In the genomic region with DNA sequence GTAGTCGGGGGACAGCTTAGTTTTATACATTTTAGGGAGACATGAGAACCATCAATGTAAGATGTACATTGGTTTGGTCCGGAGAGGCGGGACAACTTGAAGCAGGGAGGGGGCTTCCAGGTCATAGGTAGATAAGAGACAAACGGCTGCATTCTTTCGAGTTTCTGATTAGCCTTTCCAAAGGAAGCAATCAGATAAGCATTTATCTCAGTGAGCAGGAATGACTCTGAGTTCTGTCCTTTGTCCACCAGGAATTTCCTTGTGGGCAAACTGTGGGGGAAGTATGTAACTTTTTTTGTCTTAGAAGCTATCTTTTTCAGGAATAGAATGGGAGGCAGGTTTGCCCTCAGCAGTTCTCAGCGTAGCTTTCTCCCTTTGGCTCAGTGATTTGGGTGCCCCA, we compare ENCODE assay signal across 7 cellular contexts. TPM values are rescaled to one million over a fixed set of nuclear protein-coding genes. Genes with fewer than 3 reads are reported as not detected.
DNase-seq lines count a peak whose midpoint lies in the region; ATAC-seq and TF ChIP-seq lines count a peak whose summit lies in the region.

No MANE protein-coding gene starts in this region.

- H3K27ac ChIP-seq in Panc1 (ENCODE audit: low read length) (peak overlapping the region; percentile 86), gastrocnemius medialis (peak overlapping the region; percentile 85 to 91 (median 89)), aorta (ENCODE audit: low read depth in 1 of 2, low read length in 2 of 2) (no peak overlapping the region)

- TF ChIP-seq CTCF in GM12865 (IDR thresholded peaks at IDR 0.05; ENCODE audit: insufficient read depth, low read depth, low read length, missing control alignments): no peak
- TF ChIP-seq CTCF in Panc1 (IDR thresholded peaks at IDR 0.05): no peak
- no peak for TF ChIP-seq CTCF in epithelial cell of esophagus (IDR thresholded peaks at IDR 0.05; ENCODE audit: insufficient read depth, low read depth, low read length, missing control alignments)
- TF ChIP-seq CTCF in gastrocnemius medialis (IDR thresholded peaks at IDR 0.05 in 4 of 5, conservative IDR thresholded peaks at IDR 0.05 in 1 of 5): no peak

- no peak for DNase-seq in GM12865 (ENCODE audit: low read depth)
- no peak for DNase-seq in Panc1 (ENCODE audit: low read depth, low spot score)
- no peak for DNase-seq in epithelial cell of esophagus (ENCODE audit: low read depth)
- DNase-seq in gastrocnemius medialis: no peak
- no peak for DNase-seq in aorta
- DNase-seq in stimulated activated CD4-positive, alpha-beta T cell treated with anti-CD3 and anti-CD28 coated beads, Interleukin-1b, Interleukin-23, amount 100 ng/mL, for 48 hours: no peak

- ATAC-seq in Panc1: no peak
- ATAC-seq in gastrocnemius medialis: no peak
- no peak for ATAC-seq in GM18858 (IDR thresholded peaks at IDR 0.05; ENCODE audit: unreplicated experiment)
- ATAC-seq in aorta (ENCODE audit: low FRiP score): no peak

- H3K36me3 ChIP-seq in Panc1 (ENCODE audit: control insufficient read depth, insufficient read depth, low read length) (peaks cover 17% of the 10 kb centered on the region), gastrocnemius medialis (peaks cover 0 to 40% of the 10 kb centered on the region in 2 donors), aorta (ENCODE audit: control insufficient read depth in 1 of 2, insufficient read depth in 2 of 2, low read length in 1 of 2) (peaks cover 0 to 2% of the 10 kb centered on the region in 2 donors)

- peaks cover 12% of the 10 kb centered on the region for H3K4me1 ChIP-seq in Panc1 (ENCODE audit: control insufficient read depth, insufficient read depth, low read length)
- H3K4me1 ChIP-seq in gastrocnemius medialis: peaks cover 40 to 43% of the 10 kb centered on the region in 2 donors
- no peaks in the 10 kb centered on the region for H3K4me1 ChIP-seq in aorta (ENCODE audit: control insufficient read depth in 1 of 2, insufficient read depth in 2 of 2, low read length in 2 of 2)

- intact Hi-C loops in Panc1 (cut with micrococcal nuclease; ENCODE audit: unreplicated experiment): no loop called here
- intact Hi-C loops in gastrocnemius medialis (cut with DNase I; ENCODE audit: low total_unique reads): loop anchor here (10.0 kb wide), 1 partner anchor 420 kb away; the partner anchor contains the start of gene MRGBP
- intact Hi-C loops in aorta (cut with DNase I): no loop called here

- POLR2A ChIA-PET in Panc1 (lab: Charles Lee): no interaction called here

- H3K27me3 ChIP-seq in Panc1 (ENCODE audit: control insufficient read depth, insufficient read depth, low read length): no peaks in the 10 kb centered on the region
- H3K27me3 ChIP-seq in gastrocnemius medialis: no peaks in the 10 kb centered on the region
- H3K27me3 ChIP-seq in aorta (ENCODE audit: control insufficient read depth in 1 of 2, insufficient read depth in 2 of 2, low read length in 1 of 2): no peaks in the 10 kb centered on the region

- H3K9me3 ChIP-seq in Panc1 (ENCODE audit: control insufficient read depth, insufficient read depth, low read depth, low read length) (no peaks in the 10 kb centered on the region), gastrocnemius medialis (no peaks in the 10 kb centered on the region), aorta (ENCODE audit: control insufficient read depth, low read length) (no peaks in the 10 kb centered on the region)

- H3K4me3 ChIP-seq in GM12865 (ENCODE audit: low read depth, low read length) (peak overlapping the region; percentile 96), Panc1 (ENCODE audit: low read depth in 2 of 2, low read length in 2 of 2) (peak overlapping the region; percentile 86 to 97), epithelial cell of esophagus (ENCODE audit: low read length) (peak overlapping the region; percentile 77), gastrocnemius medialis (peak overlapping the region; percentile 64 to 86 (median 76)), aorta (ENCODE audit: low read length in 2 of 2) (peak overlapping the region in 1 of 2 donors; percentile 98)

- no peak for TF ChIP-seq POLR2A in gastrocnemius medialis (IDR thresholded peaks at IDR 0.05)

- CTCF ChIA-PET in Panc1 (lab: Charles Lee): interaction anchor here (0.6 to 1.0 kb wide), 2 partner anchors 40 to 242 kb away, joined by 3 read pairs; no protein-coding TSS in a partner anchor

- 78 to 85% methylated on average over 6 of the region's 6 CpGs for WGBS in aorta, 2 donors

- no TSS peak for BruUV-seq in Panc1 (replicated peaks; lab: Mats Ljungman, UMichigan)

- in situ Hi-C loops in Panc1 (cut with HindIII; ENCODE audit: low pct_unique_long_range_greater_than_20kb, low sequenced_read_pairs) (no loop called here), gastrocnemius medialis (cut with MboI; ENCODE audit: low sequenced_read_pairs in 4 of 4) (no loop called here)

RNA-seq across cellular contexts. Expression of gene YTHDF1, which starts 1.4 kb away (rescaled TPM):
- 43.0 TPM for total RNA-seq in Panc1 (2021; ENCODE audit: unreplicated experiment)
- polyA plus RNA-seq in Panc1 (2012; ENCODE audit: insufficient read length): 24.9 TPM
- total RNA-seq in gastrocnemius medialis: 10 to 100 TPM; 37.1 to 45.7 (median 40.4) TPM
- total RNA-seq in aorta: 10 to 100 TPM; 27.2 to 30.4 TPM
- 10 to 100 TPM; 19.8 to 22.2 TPM for polyA plus RNA-seq in aorta

RNA-seq across cellular contexts. Expression of gene BIRC7, which starts 21.2 kb away (rescaled TPM):
- total RNA-seq in Panc1 (2021; ENCODE audit: unreplicated experiment): 9.0 TPM
- 3.9 TPM for polyA plus RNA-seq in Panc1 (2012; ENCODE audit: insufficient read length)
- total RNA-seq in gastrocnemius medialis: not detected
- not detected for total RNA-seq in aorta
- not detected for polyA plus RNA-seq in aorta

RNA-seq across cellular contexts. Expression of gene NKAIN4, which starts 39.7 kb away (rescaled TPM):
- total RNA-seq in Panc1 (2021; ENCODE audit: unreplicated experiment): 5.5 TPM
- 3.2 TPM for polyA plus RNA-seq in Panc1 (2012; ENCODE audit: insufficient read length)
- total RNA-seq in gastrocnemius medialis: not detected
- not detected for total RNA-seq in aorta
- not detected for polyA plus RNA-seq in aorta

RNA-seq across cellular contexts. Expression of gene ARFGAP1, which starts 58.1 kb away (rescaled TPM):
- total RNA-seq in Panc1 (2021; ENCODE audit: unreplicated experiment) (110 TPM), gastrocnemius medialis (10 to 100 TPM; 15.2 to 24.4 (median 18.0) TPM), aorta (10 to 100 TPM; 75.6 to 88.2 TPM)
- polyA plus RNA-seq in Panc1 (2012; ENCODE audit: insufficient read length): 124 TPM
- 100 to 1,000 TPM in 1 of 2 donors, 10 to 100 TPM in 1; 21.7 to 202 TPM for polyA plus RNA-seq in aorta

Comparison
In these comparisons a context has a peak if more than half of its experiments do, and no peak if none do; other contexts are left out.
1. H3K27ac ChIP-seq: peak in Panc1 (single experiment) and gastrocnemius medialis (4 of 4); none in aorta (0 of 2).